In genomic region chr2:207632575-207633492, GRCh38 we compare ENCODE assay signal across 1 cellular context.
TF ChIP-seq lines count a peak whose summit lies in the region.

No MANE protein-coding gene starts in this region.

TF ChIP-seq in HepG2, 621 proteins besides CTCF, POLR2A, EP300 and RAD21 (continued from another document and continues in another):
- TF ChIP-seq HOXD1 (CRISPR knock-in tag; IDR thresholded peaks at IDR 0.05) (peak; percentile 87; the same call in 1 of the 2 replicates), FOXA3 (CRISPR knock-in tag; IDR thresholded peaks at IDR 0.05) (peak; percentile 30; the same call in 1 of the 2 replicates), ZBTB25 (CRISPR knock-in tag; IDR thresholded peaks at IDR 0.05) (peak; percentile 27; the same call in 1 of the 2 replicates), GATAD2A (CRISPR knock-in tag; IDR thresholded peaks at IDR 0.05) (peak; percentile 86), ZNF792 (CRISPR knock-in tag; IDR thresholded peaks at IDR 0.05) (peak; percentile 60; the same call in 1 of the 2 replicates), CEBPG (CRISPR knock-in tag; IDR thresholded peaks at IDR 0.05) (peak; percentile 92), PHB2 (IDR thresholded peaks at IDR 0.05; ENCODE audit: partially characterized antibody) (no peak), MAFK (conservative IDR thresholded peaks at IDR 0.05 in 1 of 2, IDR thresholded peaks at IDR 0.05 in 1 of 2; ENCODE audit: low read length in 2 of 2) (peak; percentile 54 to 79), CREB1 (IDR thresholded peaks at IDR 0.05) (no peak), CREB1 (CRISPR knock-in tag; IDR thresholded peaks at IDR 0.05) (peak; percentile 30; the same call in 1 of the 2 replicates), MEIS1 (CRISPR knock-in tag; IDR thresholded peaks at IDR 0.05; ENCODE audit: borderline replicate concordance) (peak; percentile 71; the same call in 1 of the 2 replicates), SALL1 (CRISPR knock-in tag; IDR thresholded peaks at IDR 0.05) (peak; percentile 56; the same call in 1 of the 2 replicates), HMG20A (CRISPR knock-in tag; IDR thresholded peaks at IDR 0.05; ENCODE audit: borderline replicate concordance) (peak; percentile 34; the same call in 1 of the 2 replicates), RXRB (CRISPR knock-in tag; IDR thresholded peaks at IDR 0.05; ENCODE audit: borderline replicate concordance) (0 out of 2 replicates have a peak, but pooled peaks have one; percentile 6), ZNF501 (CRISPR knock-in tag; IDR thresholded peaks at IDR 0.05) (peak; percentile 66; the same call in 1 of the 2 replicates), SETDB1 (CRISPR knock-in tag; IDR thresholded peaks at IDR 0.05; ENCODE audit: borderline replicate concordance) (no peak), FOXK1 (CRISPR knock-in tag; IDR thresholded peaks at IDR 0.05; ENCODE audit: borderline replicate concordance, low read depth) (0 out of 2 replicates have a peak, but pooled peaks have one; percentile 27), PBX2 (CRISPR knock-in tag; IDR thresholded peaks at IDR 0.05) (peak; percentile 74), ISL2 (CRISPR knock-in tag; IDR thresholded peaks at IDR 0.05) (no peak), SP4 (CRISPR knock-in tag; IDR thresholded peaks at IDR 0.05) (0 out of 2 replicates have a peak, but pooled peaks have one; percentile 23), KLF6 (CRISPR knock-in tag; IDR thresholded peaks at IDR 0.05) (peak; percentile 50; the same call in 1 of the 2 replicates), CBX5 (CRISPR knock-in tag; IDR thresholded peaks at IDR 0.05; ENCODE audit: borderline replicate concordance) (peak; percentile 69; the same call in 1 of the 2 replicates), MAFG (CRISPR knock-in tag; IDR thresholded peaks at IDR 0.05) (peak; percentile 81), ZNF362 (CRISPR knock-in tag; IDR thresholded peaks at IDR 0.05; ENCODE audit: borderline replicate concordance) (peak; percentile 62; the same call in 1 of the 2 replicates), KLF16 (CRISPR knock-in tag; IDR thresholded peaks at IDR 0.05) (peak in 1 of 2 experiments; percentile 43; a peak in 1 of 4 replicates), CEBPB (IDR thresholded peaks at IDR 0.05; ENCODE audit: borderline replicate concordance, low read depth, low read length) (peak; percentile 99), ZFP36L2 (CRISPR knock-in tag; IDR thresholded peaks at IDR 0.05) (no peak), ARID5B (CRISPR knock-in tag; IDR thresholded peaks at IDR 0.05) (peak; percentile 78), SKI (IDR thresholded peaks at IDR 0.05; ENCODE audit: partially characterized antibody) (peak; percentile 12), KAT8 (CRISPR knock-in tag; IDR thresholded peaks at IDR 0.05) (peak; percentile 33; the same call in 1 of the 2 replicates), RARG (CRISPR knock-in tag; IDR thresholded peaks at IDR 0.05; ENCODE audit: low read depth) (no peak), MEIS2 (CRISPR knock-in tag; IDR thresholded peaks at IDR 0.05) (peak; percentile 61; the same call in 1 of the 2 replicates), ZBTB3 (CRISPR knock-in tag; IDR thresholded peaks at IDR 0.05; ENCODE audit: borderline replicate concordance, low read depth) (no peak), HDAC2 (CRISPR knock-in tag; IDR thresholded peaks at IDR 0.05) (0 out of 2 replicates have a peak, but pooled peaks have one; percentile 18), NFE2 (CRISPR knock-in tag; IDR thresholded peaks at IDR 0.05) (peak; percentile 85), LCORL (IDR thresholded peaks at IDR 0.05) (peak; percentile 44; the same call in 1 of the 2 replicates), LCORL (CRISPR knock-in tag; IDR thresholded peaks at IDR 0.05) (peak; percentile 62; the same call in 1 of the 2 replicates), PAXIP1 (CRISPR knock-in tag; conservative IDR thresholded peaks at IDR 0.05) (0 out of 2 replicates have a peak, but pooled peaks have one; percentile 17), ZNF24 (IDR thresholded peaks at IDR 0.05) (0 out of 2 replicates have a peak, but pooled peaks have one; percentile 30), SOX6 (IDR thresholded peaks at IDR 0.05) (no peak), SOX6 (CRISPR knock-in tag; IDR thresholded peaks at IDR 0.05) (peak; percentile 65; the same call in 1 of the 2 replicates), ASH2L (IDR thresholded peaks at IDR 0.05; ENCODE audit: insufficient read length, low read depth, low read length) (peak; percentile 51), YEATS2 (CRISPR knock-in tag; IDR thresholded peaks at IDR 0.05; ENCODE audit: borderline replicate concordance) (0 out of 2 replicates have a peak, but pooled peaks have one; percentile 20), HNF1A (IDR thresholded peaks at IDR 0.05; ENCODE audit: low read depth) (0 out of 2 replicates have a peak, but pooled peaks have one; percentile 23), HNF1A (CRISPR knock-in tag; IDR thresholded peaks at IDR 0.05; ENCODE audit: borderline replicate concordance) (no peak), ZNF143 (CRISPR knock-in tag; IDR thresholded peaks at IDR 0.05) (no peak), XBP1 (CRISPR knock-in tag; IDR thresholded peaks at IDR 0.05) (no peak), ARID3A (IDR thresholded peaks at IDR 0.05; ENCODE audit: low read depth, low read length) (peak; percentile 74), JUND (CRISPR knock-in tag; IDR thresholded peaks at IDR 0.05) (0 out of 2 replicates have a peak, but pooled peaks have one; percentile 20), FOXO1 (CRISPR knock-in tag; IDR thresholded peaks at IDR 0.05) (0 out of 2 replicates have a peak, but pooled peaks have one; percentile 28), NFE2L2 (IDR thresholded peaks at IDR 0.05; ENCODE audit: low read length) (peak; percentile 93), MAFF (IDR thresholded peaks at IDR 0.05; ENCODE audit: low read depth, low read length) (peak; percentile 56; the same call in 1 of the 2 replicates), SP1 (IDR thresholded peaks at IDR 0.05) (no peak), SP1 (CRISPR knock-in tag; IDR thresholded peaks at IDR 0.05) (no peak)
